Comparison of ENCODE assay signal across 1 cellular context in the genomic region with DNA sequence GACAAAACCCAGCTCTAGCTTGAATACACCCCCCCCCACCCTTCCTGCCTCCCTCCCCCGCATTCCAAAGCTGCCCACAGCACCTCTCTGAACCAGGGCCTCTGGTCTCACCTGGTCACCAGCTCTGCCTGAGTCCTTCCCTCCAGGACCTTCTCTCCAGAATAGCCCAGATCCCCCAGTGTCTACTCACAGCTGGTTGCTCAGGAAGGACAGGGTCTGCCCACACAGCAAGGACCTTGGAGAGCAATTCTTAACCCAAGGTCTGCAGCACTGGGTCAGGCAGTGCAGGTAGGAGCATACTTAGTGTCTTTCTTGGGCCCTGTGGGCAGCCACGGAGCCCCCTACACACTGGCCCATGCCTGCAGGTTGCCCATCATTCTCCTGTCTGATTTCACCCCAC.
A peak's percentile ranks its signal among the peaks of the same experiment; 100 is the strongest.
TF ChIP-seq lines count a peak whose summit lies in the region.

No MANE protein-coding gene starts in this region.

TF ChIP-seq in SK-N-SH, 30 proteins besides CTCF, POLR2A, EP300 and RAD21:
- TF ChIP-seq, protein P1, sequence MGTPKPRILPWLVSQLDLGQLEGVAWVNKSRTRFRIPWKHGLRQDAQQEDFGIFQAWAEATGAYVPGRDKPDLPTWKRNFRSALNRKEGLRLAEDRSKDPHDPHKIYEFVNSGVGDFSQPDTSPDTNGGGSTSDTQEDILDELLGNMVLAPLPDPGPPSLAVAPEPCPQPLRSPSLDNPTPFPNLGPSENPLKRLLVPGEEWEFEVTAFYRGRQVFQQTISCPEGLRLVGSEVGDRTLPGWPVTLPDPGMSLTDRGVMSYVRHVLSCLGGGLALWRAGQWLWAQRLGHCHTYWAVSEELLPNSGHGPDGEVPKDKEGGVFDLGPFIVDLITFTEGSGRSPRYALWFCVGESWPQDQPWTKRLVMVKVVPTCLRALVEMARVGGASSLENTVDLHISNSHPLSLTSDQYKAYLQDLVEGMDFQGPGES (IDR thresholded peaks at IDR 0.05; ENCODE audit: low read depth, low read length), result no peak
- TF ChIP-seq POLR2AphosphoS5 (IDR thresholded peaks at IDR 0.05; ENCODE audit: low read depth, low read length), result no peak
- TF ChIP-seq, protein P2, sequence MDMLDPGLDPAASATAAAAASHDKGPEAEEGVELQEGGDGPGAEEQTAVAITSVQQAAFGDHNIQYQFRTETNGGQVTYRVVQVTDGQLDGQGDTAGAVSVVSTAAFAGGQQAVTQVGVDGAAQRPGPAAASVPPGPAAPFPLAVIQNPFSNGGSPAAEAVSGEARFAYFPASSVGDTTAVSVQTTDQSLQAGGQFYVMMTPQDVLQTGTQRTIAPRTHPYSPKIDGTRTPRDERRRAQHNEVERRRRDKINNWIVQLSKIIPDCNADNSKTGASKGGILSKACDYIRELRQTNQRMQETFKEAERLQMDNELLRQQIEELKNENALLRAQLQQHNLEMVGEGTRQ (IDR thresholded peaks at IDR 0.05; ENCODE audit: borderline replicate concordance, low read depth, low read length), result no peak
- TF ChIP-seq, protein P3, sequence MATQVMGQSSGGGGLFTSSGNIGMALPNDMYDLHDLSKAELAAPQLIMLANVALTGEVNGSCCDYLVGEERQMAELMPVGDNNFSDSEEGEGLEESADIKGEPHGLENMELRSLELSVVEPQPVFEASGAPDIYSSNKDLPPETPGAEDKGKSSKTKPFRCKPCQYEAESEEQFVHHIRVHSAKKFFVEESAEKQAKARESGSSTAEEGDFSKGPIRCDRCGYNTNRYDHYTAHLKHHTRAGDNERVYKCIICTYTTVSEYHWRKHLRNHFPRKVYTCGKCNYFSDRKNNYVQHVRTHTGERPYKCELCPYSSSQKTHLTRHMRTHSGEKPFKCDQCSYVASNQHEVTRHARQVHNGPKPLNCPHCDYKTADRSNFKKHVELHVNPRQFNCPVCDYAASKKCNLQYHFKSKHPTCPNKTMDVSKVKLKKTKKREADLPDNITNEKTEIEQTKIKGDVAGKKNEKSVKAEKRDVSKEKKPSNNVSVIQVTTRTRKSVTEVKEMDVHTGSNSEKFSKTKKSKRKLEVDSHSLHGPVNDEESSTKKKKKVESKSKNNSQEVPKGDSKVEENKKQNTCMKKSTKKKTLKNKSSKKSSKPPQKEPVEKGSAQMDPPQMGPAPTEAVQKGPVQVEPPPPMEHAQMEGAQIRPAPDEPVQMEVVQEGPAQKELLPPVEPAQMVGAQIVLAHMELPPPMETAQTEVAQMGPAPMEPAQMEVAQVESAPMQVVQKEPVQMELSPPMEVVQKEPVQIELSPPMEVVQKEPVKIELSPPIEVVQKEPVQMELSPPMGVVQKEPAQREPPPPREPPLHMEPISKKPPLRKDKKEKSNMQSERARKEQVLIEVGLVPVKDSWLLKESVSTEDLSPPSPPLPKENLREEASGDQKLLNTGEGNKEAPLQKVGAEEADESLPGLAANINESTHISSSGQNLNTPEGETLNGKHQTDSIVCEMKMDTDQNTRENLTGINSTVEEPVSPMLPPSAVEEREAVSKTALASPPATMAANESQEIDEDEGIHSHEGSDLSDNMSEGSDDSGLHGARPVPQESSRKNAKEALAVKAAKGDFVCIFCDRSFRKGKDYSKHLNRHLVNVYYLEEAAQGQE (IDR thresholded peaks at IDR 0.05; ENCODE audit: low read depth, low read length), result peak; percentile 93
- no peak for TF ChIP-seq MEF2A (IDR thresholded peaks at IDR 0.05; ENCODE audit: borderline replicate concordance, low read depth)
- no peak for TF ChIP-seq SMC3 (IDR thresholded peaks at IDR 0.05; ENCODE audit: low read depth, low read length)
- no peak for TF ChIP-seq FOXJ3 (CRISPR knock-in tag; IDR thresholded peaks at IDR 0.05)
- no peak for TF ChIP-seq TEAD4 (IDR thresholded peaks at IDR 0.05; ENCODE audit: borderline replicate concordance, insufficient read depth)
